In the genomic region with DNA sequence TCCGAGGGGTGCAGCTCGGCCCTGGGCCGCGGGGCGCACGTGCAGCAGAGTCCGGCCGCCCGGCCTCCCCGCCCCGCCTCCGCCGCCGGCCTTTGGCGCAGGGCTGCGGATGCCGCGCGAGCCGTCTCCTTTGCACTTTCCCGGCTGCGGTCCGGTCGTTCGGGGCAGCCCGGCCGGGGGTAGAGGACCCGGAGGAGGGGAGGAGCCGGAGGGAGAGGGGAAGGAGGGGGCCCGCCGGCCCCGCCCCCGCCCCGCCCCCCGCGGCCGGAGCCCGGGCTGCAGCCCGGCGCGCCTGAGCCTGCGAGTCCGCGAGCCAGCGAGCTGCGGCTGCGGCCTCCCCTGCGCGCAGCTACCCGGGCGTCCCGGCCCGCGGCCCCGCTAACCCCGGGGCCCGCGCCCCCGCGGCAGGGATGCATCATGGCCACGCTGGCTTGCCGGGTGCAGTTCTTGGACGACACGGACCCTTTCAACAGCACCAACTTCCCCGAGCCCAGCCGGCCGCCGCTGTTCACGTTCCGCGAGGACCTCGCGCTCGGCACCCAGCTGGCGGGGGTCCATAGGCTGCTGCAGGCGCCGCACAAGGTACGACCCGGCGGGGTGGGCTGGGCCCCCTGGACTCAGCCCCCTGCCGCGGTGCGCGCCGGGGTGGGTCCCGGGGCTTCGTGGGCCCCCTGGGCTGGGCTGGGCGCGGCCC, we compare ENCODE assay signal across 8 cellular contexts. TPM values are rescaled to one million over a fixed set of nuclear protein-coding genes. Genes with fewer than 3 reads are reported as not detected.
A peak's percentile ranks its signal among the peaks of the same experiment; 100 is the strongest.
DNase-seq lines count a peak whose midpoint lies in the region; ATAC-seq, FAIRE-seq and TF ChIP-seq lines count a peak whose summit lies in the region.

Gene FHOD3 (plus strand): TSS at position 295 of the 694 bp plus-strand sequence. CDS start 123 bp downstream, at position 418.

- H3K4me3 ChIP-seq in A549 (peak within 1 kb of the TSS; percentile 67), GM12864 (ENCODE audit: low read depth, low read length) (peak within 1 kb of the TSS; percentile 34), kidney epithelial cell (ENCODE audit: low read depth, low read length) (peak within 1 kb of the TSS; percentile 87), spleen (peak within 1 kb of the TSS; percentile 40 to 79 (median 57))

- intact Hi-C loops in spleen (cut with DNase I; ENCODE audit: low total_unique reads) = no loop called here

- peaks cover under 1% of the 10 kb centered on the region for H3K9me3 Mint-ChIP-seq in chondrocyte (ENCODE audit: low read depth)

- H3K36me3 ChIP-seq in kidney epithelial cell (ENCODE audit: control insufficient read depth, insufficient read depth, low read length) (no peaks in the 10 kb centered on the region), spleen (no peaks in the 10 kb centered on the region)

- POLR2A ChIA-PET in A549 (lab: Yijun Ruan, JAX) = interaction anchor here (0.5 to 2.3 kb wide), 5 partner anchors 12 to 231 kb away, joined by 3 to 10 read pairs (median 4); no protein-coding TSS in a partner anchor

- peak within 1 kb of the TSS; percentile 80 for H3K27ac Mint-ChIP-seq in chondrocyte (ENCODE audit: unreplicated experiment)

- H3K4me1 ChIP-seq in A549 (no peaks in the 10 kb centered on the region), spleen (peaks cover 8 to 33% (median 23%) of the 10 kb centered on the region in 6 donors)

- TF ChIP-seq RAD21 in A549 (conservative IDR thresholded peaks at IDR 0.05 in 1 of 2, IDR thresholded peaks at IDR 0.05 in 1 of 2) = no peak

- peaks cover 5% of the 10 kb centered on the region for H3K4me1 Mint-ChIP-seq in chondrocyte (ENCODE audit: low read depth)

- TF ChIP-seq EP300 in A549 (IDR thresholded peaks at IDR 0.05) = no peak

- H3K27me3 ChIP-seq in kidney epithelial cell (ENCODE audit: control insufficient read depth, insufficient read depth, low read length) (no peaks in the 10 kb centered on the region), spleen (replicated peaks in 1 of 7) (peaks cover 0 to 80% (median 43%) of the 10 kb centered on the region in 7 donors)

- ATAC-seq in A549 (peak; percentile 67 to 70), HG02840 (IDR thresholded peaks at IDR 0.05; ENCODE audit: low FRiP score, unreplicated experiment) (peak; percentile 55)

- peak within 1 kb of the TSS; percentile 100 for H3K4me2 ChIP-seq in A549

- H3K27ac ChIP-seq in A549 (peak within 1 kb of the TSS; percentile 72 to 92), spleen (peak within 1 kb of the TSS in 4 of 8 donors; percentile 22 to 45 (median 34))

- peaks cover 2% of the 10 kb centered on the region for H3K36me3 Mint-ChIP-seq in chondrocyte (ENCODE audit: low read depth)

- peaks cover 8% of the 10 kb centered on the region for H3K27me3 Mint-ChIP-seq in chondrocyte (ENCODE audit: low read depth)

- no peak for FAIRE-seq in A549 (lab: Jason Lieb, UNC)

- TF ChIP-seq POLR2A in A549 (IDR thresholded peaks at IDR 0.05; ENCODE audit: low read length) (no peak), spleen (IDR thresholded peaks at IDR 0.05) (no peak)

- H3K9me3 ChIP-seq in A549 = no peaks in the 10 kb centered on the region
- H3K9me3 ChIP-seq in spleen = no peaks in the 10 kb centered on the region

- WGBS in A549 (ENCODE audit: missing lambda C conversion rate) = no CpG with 5 or more reads among the region's 89 CpGs
- WGBS in spleen, 5 donors = 0 to 2% (median 1%) methylated on average over 5 to 89 of the region's 89 CpGs; no CpG with 5 or more reads in 1 of the 5 donors

- TF ChIP-seq CTCF in A549 (IDR thresholded peaks at IDR 0.05) (no peak), GM12864 (IDR thresholded peaks at IDR 0.05; ENCODE audit: low read depth, low read length, missing control alignments) (no peak), chondrocyte (IDR thresholded peaks at IDR 0.05) (no peak), kidney epithelial cell (IDR thresholded peaks at IDR 0.05; ENCODE audit: insufficient read depth, low read length, poor library complexity, severe bottlenecking) (no peak), spleen (IDR thresholded peaks at IDR 0.05 in 8 of 11, conservative IDR thresholded peaks at IDR 0.05 in 3 of 11) (no peak)

- peak within 1 kb of the TSS; percentile 61 for H3K4me3 Mint-ChIP-seq in chondrocyte (ENCODE audit: unreplicated experiment)

- CTCF ChIA-PET in A549 (lab: Yijun Ruan, JAX) = interaction anchor here (1.4 to 5.4 kb wide), 5 partner anchors 13 to 275 kb away, joined by 3 to 16 read pairs (median 4); no protein-coding TSS in a partner anchor

- DNase-seq in A549 (ENCODE audit: low read depth in 1 of 2, low spot score in 1 of 2) (peak; percentile 26 to 27), GM12864 (ENCODE audit: low read depth) (no peak), NCI-H510A (lab: John Stamatoyannopoulos, UW) (peak; percentile 87), chondrocyte (ENCODE audit: low spot score) (no peak), kidney epithelial cell (ENCODE audit: low read depth) (no peak), spleen (no peak)
- DNase-seq in effector CD4-positive, alpha-beta T cell = no peak

TF ChIP-seq in A549, 52 proteins besides CTCF, POLR2A, EP300 and RAD21:
- TF ChIP-seq FOSB (CRISPR knock-in tag; IDR thresholded peaks at IDR 0.05) (no peak), MYC (IDR thresholded peaks at IDR 0.05; ENCODE audit: borderline replicate concordance, low read length) (no peak), CBX8 (IDR thresholded peaks at IDR 0.05) (no peak), MAX (IDR thresholded peaks at IDR 0.05) (no peak; the same call in none of the 2 replicates), HEYL (CRISPR knock-in tag; IDR thresholded peaks at IDR 0.05) (no peak), RNF2 (IDR thresholded peaks at IDR 0.05; ENCODE audit: borderline replicate concordance, low read depth) (no peak), PBX3 (IDR thresholded peaks at IDR 0.05) (no peak), HOXB5 (CRISPR knock-in tag; IDR thresholded peaks at IDR 0.05) (no peak), RFX5 (IDR thresholded peaks at IDR 0.05) (no peak), GATA3 (IDR thresholded peaks at IDR 0.05; ENCODE audit: borderline replicate concordance) (no peak), NFE2L2 (conservative IDR thresholded peaks at IDR 0.05; ENCODE audit: low read length) (no peak)
- TF ChIP-seq, protein P1, sequence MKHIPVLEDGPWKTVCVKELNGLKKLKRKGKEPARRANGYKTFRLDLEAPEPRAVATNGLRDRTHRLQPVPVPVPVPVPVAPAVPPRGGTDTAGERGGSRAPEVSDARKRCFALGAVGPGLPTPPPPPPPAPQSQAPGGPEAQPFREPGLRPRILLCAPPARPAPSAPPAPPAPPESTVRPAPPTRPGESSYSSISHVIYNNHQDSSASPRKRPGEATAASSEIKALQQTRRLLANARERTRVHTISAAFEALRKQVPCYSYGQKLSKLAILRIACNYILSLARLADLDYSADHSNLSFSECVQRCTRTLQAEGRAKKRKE (CRISPR knock-in tag; IDR thresholded peaks at IDR 0.05; ENCODE audit: low read depth) = no peak
- TF ChIP-seq, protein P2, sequence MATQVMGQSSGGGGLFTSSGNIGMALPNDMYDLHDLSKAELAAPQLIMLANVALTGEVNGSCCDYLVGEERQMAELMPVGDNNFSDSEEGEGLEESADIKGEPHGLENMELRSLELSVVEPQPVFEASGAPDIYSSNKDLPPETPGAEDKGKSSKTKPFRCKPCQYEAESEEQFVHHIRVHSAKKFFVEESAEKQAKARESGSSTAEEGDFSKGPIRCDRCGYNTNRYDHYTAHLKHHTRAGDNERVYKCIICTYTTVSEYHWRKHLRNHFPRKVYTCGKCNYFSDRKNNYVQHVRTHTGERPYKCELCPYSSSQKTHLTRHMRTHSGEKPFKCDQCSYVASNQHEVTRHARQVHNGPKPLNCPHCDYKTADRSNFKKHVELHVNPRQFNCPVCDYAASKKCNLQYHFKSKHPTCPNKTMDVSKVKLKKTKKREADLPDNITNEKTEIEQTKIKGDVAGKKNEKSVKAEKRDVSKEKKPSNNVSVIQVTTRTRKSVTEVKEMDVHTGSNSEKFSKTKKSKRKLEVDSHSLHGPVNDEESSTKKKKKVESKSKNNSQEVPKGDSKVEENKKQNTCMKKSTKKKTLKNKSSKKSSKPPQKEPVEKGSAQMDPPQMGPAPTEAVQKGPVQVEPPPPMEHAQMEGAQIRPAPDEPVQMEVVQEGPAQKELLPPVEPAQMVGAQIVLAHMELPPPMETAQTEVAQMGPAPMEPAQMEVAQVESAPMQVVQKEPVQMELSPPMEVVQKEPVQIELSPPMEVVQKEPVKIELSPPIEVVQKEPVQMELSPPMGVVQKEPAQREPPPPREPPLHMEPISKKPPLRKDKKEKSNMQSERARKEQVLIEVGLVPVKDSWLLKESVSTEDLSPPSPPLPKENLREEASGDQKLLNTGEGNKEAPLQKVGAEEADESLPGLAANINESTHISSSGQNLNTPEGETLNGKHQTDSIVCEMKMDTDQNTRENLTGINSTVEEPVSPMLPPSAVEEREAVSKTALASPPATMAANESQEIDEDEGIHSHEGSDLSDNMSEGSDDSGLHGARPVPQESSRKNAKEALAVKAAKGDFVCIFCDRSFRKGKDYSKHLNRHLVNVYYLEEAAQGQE (IDR thresholded peaks at IDR 0.05) = no peak

RNA-seq across cellular contexts. Expression of gene FHOD3, which starts in this region (rescaled TPM):
- polyA plus RNA-seq in A549 (2011; rRNA removed) = 2.4 and 2.5 TPM in 2 replicates
- 1.1 TPM in 2 replicates for polyA plus RNA-seq in A549 (2012; cell fraction: cytosol; rRNA removed)
- 1.2 and 1.7 TPM in 2 replicates for polyA plus RNA-seq in A549 (2012; cell fraction: nucleus; rRNA removed)
- 2.9 to 4.2 TPM (median 3.6 TPM) in 3 replicates for polyA plus RNA-seq in A549 (2017; fragmentation: RNase III; extraction: RNeasy Plus Mini Kit Qiagen cat#74134 plus additional on column Dnase treatment)
- 2.7 and 2.8 TPM in 2 replicates for polyA minus RNA-seq in A549 (2011; rRNA and poly(A)+ RNA removed)
- total RNA-seq in chondrocyte = 8.2 to 9.9 TPM (median 8.9 TPM) in 3 replicates
- total RNA-seq in kidney epithelial cell = 47.2 and 57.3 TPM in 2 replicates
- 1 to 10 TPM; 1.2 to 2.7 (median 2.1) TPM for total RNA-seq in spleen
- 1 to 10 TPM; 1.3 to 2.1 (median 1.7) TPM for polyA plus RNA-seq in spleen

Comparison
In these comparisons a context has a peak if more than half of its experiments do, and no peak if none do; other contexts are left out.
1. DNase-seq: peak in A549 (2 of 2) and NCI-H510A (single experiment); none in GM12864 (single experiment), chondrocyte (single experiment), kidney epithelial cell (single experiment), spleen (single experiment) and effector CD4-positive, alpha-beta T cell (single experiment).
2. H3K4me3 ChIP-seq: peak in every context shown above with its lines; median percentile 87 in kidney epithelial cell; 67 in A549; 57 in spleen; 34 in GM12864.